Comparison of ENCODE assay signal across 1 cellular context in the genomic region with DNA sequence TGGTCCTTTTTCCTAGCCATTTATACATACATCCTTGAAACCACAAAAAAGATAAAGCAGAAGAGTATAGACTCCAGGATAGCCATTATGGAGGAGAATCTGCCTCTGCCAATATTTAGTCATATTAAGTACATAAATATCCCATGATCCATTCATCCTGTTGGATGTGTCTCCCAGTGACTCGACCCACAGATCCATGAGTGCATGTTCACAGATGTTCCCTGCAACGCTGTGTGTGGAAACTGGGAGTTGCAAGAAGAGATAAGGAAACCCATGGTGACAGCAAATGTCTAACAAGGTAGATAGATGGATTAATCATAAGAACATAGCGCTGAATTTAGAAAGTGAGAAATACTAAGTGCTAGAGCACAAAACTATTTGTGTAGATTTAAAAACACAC.
TF ChIP-seq lines count a peak whose summit lies in the region.

No MANE protein-coding gene starts in this region.

TF ChIP-seq in HepG2, 621 proteins besides CTCF, POLR2A, EP300 and RAD21 (continued from another document):
- TF ChIP-seq HMGXB3 (CRISPR knock-in tag; IDR thresholded peaks at IDR 0.05; ENCODE audit: borderline replicate concordance) (no peak), POLR2G (IDR thresholded peaks at IDR 0.05; ENCODE audit: low read depth, low read length) (no peak), ZNF7 (CRISPR knock-in tag; IDR thresholded peaks at IDR 0.05) (no peak), SKIL (CRISPR knock-in tag; IDR thresholded peaks at IDR 0.05; ENCODE audit: borderline replicate concordance) (no peak), ZNF816 (CRISPR knock-in tag; IDR thresholded peaks at IDR 0.05; ENCODE audit: borderline replicate concordance) (no peak), ZNF101 (CRISPR knock-in tag; IDR thresholded peaks at IDR 0.05; ENCODE audit: borderline replicate concordance, low read depth) (no peak)
- TF ChIP-seq, protein P1, sequence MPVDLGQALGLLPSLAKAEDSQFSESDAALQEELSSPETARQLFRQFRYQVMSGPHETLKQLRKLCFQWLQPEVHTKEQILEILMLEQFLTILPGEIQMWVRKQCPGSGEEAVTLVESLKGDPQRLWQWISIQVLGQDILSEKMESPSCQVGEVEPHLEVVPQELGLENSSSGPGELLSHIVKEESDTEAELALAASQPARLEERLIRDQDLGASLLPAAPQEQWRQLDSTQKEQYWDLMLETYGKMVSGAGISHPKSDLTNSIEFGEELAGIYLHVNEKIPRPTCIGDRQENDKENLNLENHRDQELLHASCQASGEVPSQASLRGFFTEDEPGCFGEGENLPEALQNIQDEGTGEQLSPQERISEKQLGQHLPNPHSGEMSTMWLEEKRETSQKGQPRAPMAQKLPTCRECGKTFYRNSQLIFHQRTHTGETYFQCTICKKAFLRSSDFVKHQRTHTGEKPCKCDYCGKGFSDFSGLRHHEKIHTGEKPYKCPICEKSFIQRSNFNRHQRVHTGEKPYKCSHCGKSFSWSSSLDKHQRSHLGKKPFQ (CRISPR knock-in tag; IDR thresholded peaks at IDR 0.05; ENCODE audit: insufficient replicate concordance) = no peak
TF ChIP-seq in HepG2: peak in this region for 0.
